ENCODE assay signal across 8 cellular contexts in genomic region chr2:176270100-176270750, GRCh38. TPM values are rescaled to one million over a fixed set of nuclear protein-coding genes. Genes with fewer than 3 reads are reported as not detected.
DNase-seq lines count a peak whose midpoint lies in the region; TF ChIP-seq lines count a peak whose summit lies in the region.

No MANE protein-coding gene starts in this region.

- peaks cover 0 to 17% (median 7%) of the 10 kb centered on the region in 4 donors for H3K4me1 ChIP-seq in tibial artery

- H3K27me3 Mint-ChIP-seq in activated T-cell treated with anti-CD3 and anti-CD28 coated beads, Interleukin-2, amount 50 U/mL, for 24 hours = peaks cover 2% of the 10 kb centered on the region
- H3K27me3 Mint-ChIP-seq in activated naive CD8-positive, alpha-beta T cell treated with anti-CD3 and anti-CD28 coated beads for 36 hours = peaks cover 3% of the 10 kb centered on the region

- H3K27ac ChIP-seq in tibial artery (peak overlapping the region; percentile 79 to 80), caudate nucleus (ENCODE audit: low read depth, low read length) (no peak overlapping the region)

- no peaks in the 10 kb centered on the region for H3K9me3 Mint-ChIP-seq in activated T-cell treated with anti-CD3 and anti-CD28 coated beads, Interleukin-2, amount 50 U/mL, for 24 hours
- H3K9me3 Mint-ChIP-seq in activated naive CD8-positive, alpha-beta T cell treated with anti-CD3 and anti-CD28 coated beads for 36 hours = no peaks in the 10 kb centered on the region

- intact Hi-C loops in tibial artery (cut with DNase I; ENCODE audit: low total_unique reads) = no loop called here

- peak overlapping the region; percentile 95 for H3K27ac Mint-ChIP-seq in activated T-cell treated with anti-CD3 and anti-CD28 coated beads, Interleukin-2, amount 50 U/mL, for 24 hours
- H3K27ac Mint-ChIP-seq in activated naive CD8-positive, alpha-beta T cell treated with anti-CD3 and anti-CD28 coated beads for 36 hours = peak overlapping the region; percentile 91

- peaks cover 36% of the 10 kb centered on the region for H3K4me1 Mint-ChIP-seq in activated T-cell treated with anti-CD3 and anti-CD28 coated beads, Interleukin-2, amount 50 U/mL, for 24 hours (ENCODE audit: low read depth)
- peaks cover 29% of the 10 kb centered on the region for H3K4me1 Mint-ChIP-seq in activated naive CD8-positive, alpha-beta T cell treated with anti-CD3 and anti-CD28 coated beads for 36 hours

- H3K4me3 Mint-ChIP-seq in activated T-cell treated with anti-CD3 and anti-CD28 coated beads, Interleukin-2, amount 50 U/mL, for 24 hours = peak overlapping the region; percentile 97
- peak overlapping the region; percentile 97 for H3K4me3 Mint-ChIP-seq in activated naive CD8-positive, alpha-beta T cell treated with anti-CD3 and anti-CD28 coated beads for 36 hours

- H3K36me3 ChIP-seq in kidney epithelial cell (ENCODE audit: control insufficient read depth, insufficient read depth, low read length) (no peaks in the 10 kb centered on the region), tibial artery (no peaks in the 10 kb centered on the region)

- peak; percentile 31 for DNase-seq in activated T-cell treated with anti-CD3 and anti-CD28 coated beads, Interleukin-2, amount 50 U/mL, for 24 hours
- no peak for DNase-seq in activated T-cell treated with anti-CD3 and anti-CD28 coated beads, Interleukin-2, amount 50 U/mL, for 1 hour
- no peak for DNase-seq in activated naive CD8-positive, alpha-beta T cell treated with anti-CD3 and anti-CD28 coated beads for 36 hours
- DNase-seq in kidney epithelial cell (ENCODE audit: low read depth) (no peak), tibial artery (no peak), NCI-H1105 treated with DMSO at 0.1 percent for 48 hours (lab: John Stamatoyannopoulos, UW) (no peak), caudate nucleus (lab: John Stamatoyannopoulos, UW) (no peak), COR-L47 (lab: John Stamatoyannopoulos, UW) (no peak)

- H3K36me3 Mint-ChIP-seq in activated T-cell treated with anti-CD3 and anti-CD28 coated beads, Interleukin-2, amount 50 U/mL, for 24 hours (ENCODE audit: low read depth) = peaks cover 26% of the 10 kb centered on the region
- peaks cover 11% of the 10 kb centered on the region for H3K36me3 Mint-ChIP-seq in activated naive CD8-positive, alpha-beta T cell treated with anti-CD3 and anti-CD28 coated beads for 36 hours

- H3K4me3 ChIP-seq in kidney epithelial cell (ENCODE audit: low read depth, low read length) (peak overlapping the region; percentile 93), tibial artery (peak overlapping the region; percentile 80 to 81)

- no peaks in the 10 kb centered on the region for H3K27me3 ChIP-seq in kidney epithelial cell (ENCODE audit: control insufficient read depth, insufficient read depth, low read length)
- no peaks in the 10 kb centered on the region for H3K27me3 ChIP-seq in tibial artery

- TF ChIP-seq CTCF in kidney epithelial cell (IDR thresholded peaks at IDR 0.05; ENCODE audit: insufficient read depth, low read length, poor library complexity, severe bottlenecking) (no peak), tibial artery (IDR thresholded peaks at IDR 0.05) (no peak)

- H3K9me3 ChIP-seq in tibial artery = no peaks in the 10 kb centered on the region

RNA-seq across cellular contexts. Expression of gene MTX2, which starts 1.0 kb away (rescaled TPM):
- 10 to 100 TPM; 28.8 to 30.0 TPM for total RNA-seq in activated naive CD8-positive, alpha-beta T cell treated with anti-CD3 and anti-CD28 coated beads for 36 hours
- 60.3 and 62.8 TPM in 2 replicates for total RNA-seq in kidney epithelial cell
